In genomic region chr17:28574536-28574935, GRCh38 we compare ENCODE assay signal across 14 cellular contexts. TPM values are rescaled to one million over a fixed set of nuclear protein-coding genes. Genes with fewer than 3 reads are reported as not detected.
DNase-seq lines count a peak whose midpoint lies in the region; ATAC-seq, FAIRE-seq and TF ChIP-seq lines count a peak whose summit lies in the region.
"Had no signal": no experiment of that assay in that cellular context is flagged by ENCODE, and none has a peak within 500 bp of the region (broad histone marks: within the 10 kb centered on the region; RNA-seq: fewer than 3 reads in every experiment).

No MANE protein-coding gene starts in this region.

- DNase-seq in HepG2 (ENCODE audit: low spot score) (no peak), MM.1S (no peak), chondrocyte (ENCODE audit: low spot score) (peak; percentile 63), LoVo (ENCODE audit: low spot score) (no peak)
- DNase-seq: CD4-positive, alpha-beta memory T cell; natural killer cell; NCI-H226; OCI-M1; right lobe of liver had no signal

- no peak for TF ChIP-seq RAD21 in liver (IDR thresholded peaks at IDR 0.05)
- no peak for TF ChIP-seq RAD21 in HepG2 (CRISPR knock-in tag; IDR thresholded peaks at IDR 0.05)

- no peak for TF ChIP-seq EP300 in HepG2 (IDR thresholded peaks at IDR 0.05; ENCODE audit: low read depth in 2 of 2, low read length in 2 of 2)
- TF ChIP-seq EP300 in HepG2 (CRISPR knock-in tag; IDR thresholded peaks at IDR 0.05; ENCODE audit: borderline replicate concordance), result no peak

- CTCF ChIA-PET in HepG2 (lab: Yijun Ruan, JAX; ENCODE audit: low intra/inter-chr PET ratio, low total read pairs), result no interaction called here

- ATAC-seq in HepG2 (no peak), GM18505 (IDR thresholded peaks at IDR 0.05; ENCODE audit: unreplicated experiment) (no peak)
- ATAC-seq: natural killer cell, right lobe of liver had no signal

- no peak for FAIRE-seq in HepG2 (lab: Jason Lieb, UNC)

- POLR2A ChIA-PET in HepG2 (lab: Yijun Ruan, JAX), result no interaction called here

- no peaks in the 10 kb centered on the region for H3K27me3 ChIP-seq in liver (ENCODE audit: control insufficient read depth in 4 of 4, insufficient read depth in 4 of 4, low read length in 3 of 4)
- H3K27me3 ChIP-seq in HepG2 (ENCODE audit: control insufficient read depth in 1 of 2, insufficient read depth in 2 of 2, low read length in 2 of 2), result no peaks in the 10 kb centered on the region
- no peaks in the 10 kb centered on the region for H3K27me3 ChIP-seq in MM.1S (replicated peaks; ENCODE audit: insufficient read depth, low read length)
- H3K27me3 ChIP-seq: esophagus muscularis mucosa, right lobe of liver had no signal

- H3K36me3 ChIP-seq in liver (ENCODE audit: control insufficient read depth in 4 of 4, insufficient read depth in 3 of 4, low read depth in 1 of 4, low read length in 3 of 4) (peaks cover 0 to 9% (median 3%) of the 10 kb centered on the region in 4 donors), HepG2 (replicated peaks in 1 of 2; ENCODE audit: control insufficient read depth in 1 of 2, insufficient read depth in 2 of 2, low read length in 2 of 2) (peaks cover 11 to 21% of the 10 kb centered on the region in 2 experiments), MM.1S (replicated peaks; ENCODE audit: insufficient read depth, low read length) (no peaks in the 10 kb centered on the region)

- in situ Hi-C loops in HepG2 (cut with HindIII; ENCODE audit: extremely low pct_ligation_motif_present, low pct_unique_long_range_greater_than_20kb), result loop anchor here (5.0 kb wide), 1 partner anchor 48 kb away; no protein-coding TSS in a partner anchor

- H3K36me3 Mint-ChIP-seq in chondrocyte (ENCODE audit: low read depth), result peaks cover 2% of the 10 kb centered on the region
- H3K36me3 Mint-ChIP-seq: natural killer cell had no signal

- peaks cover 27% of the 10 kb centered on the region for H3K4me1 Mint-ChIP-seq in chondrocyte (ENCODE audit: low read depth)

- no TSS peak for BruUV-seq in HepG2 (replicated peaks; lab: Mats Ljungman, UMichigan)

- no peak overlapping the region for H3K4me3 Mint-ChIP-seq in chondrocyte (ENCODE audit: unreplicated experiment)
- H3K4me3 Mint-ChIP-seq: central memory CD8-positive, alpha-beta T cell; natural killer cell had no signal

- no peak overlapping the region for H3K27ac Mint-ChIP-seq in chondrocyte (ENCODE audit: unreplicated experiment)
- H3K27ac Mint-ChIP-seq: natural killer cell had no signal

- H3K4me1 ChIP-seq in liver (ENCODE audit: control insufficient read depth in 4 of 4, insufficient read depth in 4 of 4, low read length in 3 of 4) (peaks cover 18 to 39% (median 32%) of the 10 kb centered on the region in 4 donors), HepG2 (ENCODE audit: insufficient read depth, low read length) (peaks cover 60% of the 10 kb centered on the region), MM.1S (ENCODE audit: low read length) (peaks cover 13% of the 10 kb centered on the region)

- H3K9me3 Mint-ChIP-seq in chondrocyte (ENCODE audit: low read depth), result no peaks in the 10 kb centered on the region
- H3K9me3 Mint-ChIP-seq: CD4-positive, alpha-beta memory T cell; central memory CD8-positive, alpha-beta T cell; natural killer cell had no signal

- no peak overlapping the region for H3K4me2 ChIP-seq in HepG2 (ENCODE audit: low read depth, low read length)
- no peak overlapping the region for H3K4me2 ChIP-seq in MM.1S (ENCODE audit: low read depth, low read length)

- WGBS in liver, result 91% methylated on average over 6 of the region's 6 CpGs
- 86% methylated on average over 6 of the region's 6 CpGs for WGBS in HepG2 (ENCODE audit: low lambda C conversion rate)

- no peaks in the 10 kb centered on the region for H3K9me3 ChIP-seq in liver (ENCODE audit: control insufficient read depth in 4 of 4, low read length in 3 of 4)
- no peaks in the 10 kb centered on the region for H3K9me3 ChIP-seq in HepG2 (ENCODE audit: low read length)
- H3K9me3 ChIP-seq in MM.1S (replicated peaks; ENCODE audit: insufficient read depth, low read length), result no peaks in the 10 kb centered on the region
- H3K9me3 ChIP-seq: esophagus muscularis mucosa, right lobe of liver had no signal

- TF ChIP-seq CTCF in liver (IDR thresholded peaks at IDR 0.05; ENCODE audit: low read depth, low read length, missing input control) (peak; percentile 3), HepG2 (CRISPR knock-in tag; IDR thresholded peaks at IDR 0.05) (no peak), MM.1S (IDR thresholded peaks at IDR 0.05; ENCODE audit: low read length) (peak; percentile 10), chondrocyte (IDR thresholded peaks at IDR 0.05) (no peak)

- H3K9me2 ChIP-seq in MM.1S (replicated peaks; ENCODE audit: insufficient read depth, low read length), result no peaks in the 10 kb centered on the region

- H3K27ac ChIP-seq in liver (ENCODE audit: low read depth in 1 of 2, low read length in 2 of 2) (no peak overlapping the region), HepG2 (ENCODE audit: extremely low read length, insufficient read depth, low read length) (no peak overlapping the region), MM.1S (ENCODE audit: low read length) (no peak overlapping the region), temporal lobe (ENCODE audit: low read depth, low read length) (peak overlapping the region; percentile 33)
- H3K27ac ChIP-seq: esophagus muscularis mucosa, right lobe of liver had no signal

- intact Hi-C loops in HepG2 (cut with micrococcal nuclease; ENCODE audit: unreplicated experiment), result no loop called here

- H3K9ac ChIP-seq in liver (ENCODE audit: low read depth in 1 of 2, low read length in 2 of 2), result no peak overlapping the region
- no peak overlapping the region for H3K9ac ChIP-seq in HepG2 (ENCODE audit: insufficient read depth, low read depth, low read length)
- H3K9ac ChIP-seq in MM.1S (ENCODE audit: low read length), result no peak overlapping the region

- H3K4me3 ChIP-seq in liver (ENCODE audit: low read depth in 1 of 3, low read length in 3 of 3) (no peak overlapping the region), HepG2 (replicated peaks in 1 of 3; ENCODE audit: insufficient read depth in 1 of 3, low read depth in 2 of 3, low read length in 3 of 3) (no peak overlapping the region), MM.1S (ENCODE audit: low read length) (no peak overlapping the region)
- H3K4me3 ChIP-seq: esophagus muscularis mucosa, right lobe of liver had no signal

- H3K79me2 ChIP-seq in HepG2 (ENCODE audit: insufficient read depth, low read length) (peaks cover 15% of the 10 kb centered on the region), MM.1S (ENCODE audit: low read length) (peaks cover 18% of the 10 kb centered on the region)

- TF ChIP-seq POLR2A in HepG2 (IDR thresholded peaks at IDR 0.05; ENCODE audit: insufficient read depth in 1 of 2, low read depth in 2 of 2, low read length in 2 of 2), result no peak
- TF ChIP-seq POLR2A in GM18505 (IDR thresholded peaks at IDR 0.05; ENCODE audit: borderline replicate concordance, extremely low read depth, insufficient read depth, insufficient read length), result no peak

- no peaks in the 10 kb centered on the region for H3K27me3 Mint-ChIP-seq in chondrocyte (ENCODE audit: low read depth)
- H3K27me3 Mint-ChIP-seq: CD4-positive, alpha-beta memory T cell; central memory CD8-positive, alpha-beta T cell had no signal

- H2AFZ ChIP-seq in HepG2 (ENCODE audit: low read length) (no peak overlapping the region), MM.1S (ENCODE audit: low read length) (no peak overlapping the region)

- H4K20me1 ChIP-seq in HepG2 (ENCODE audit: insufficient read depth, low read length) (no peaks in the 10 kb centered on the region), MM.1S (ENCODE audit: insufficient read depth, low read length) (no peaks in the 10 kb centered on the region; the same call in 1 of the 2 replicates)

- 0 out of 2 replicates have a peak, but pooled peaks cover 23% of the 10 kb centered on the region for H3F3A ChIP-seq in MM.1S (ENCODE audit: insufficient read depth, low read length)

RNA-seq across cellular contexts. Expression of gene ALDOC, which starts 2.2 kb away (rescaled TPM):
- total RNA-seq in liver (100 to 1,000 TPM; 104 to 131 TPM), HepG2 (2016; rRNA removed; fragmentation: Illumina TruSeq; extraction: Trizol) (15.4 and 16.9 TPM in 2 replicates), chondrocyte (3.9 to 9.5 TPM (median 8.0 TPM) in 3 replicates), temporal lobe (56.8 TPM)
- polyA plus RNA-seq in liver (10 to 100 TPM; 40.1 to 85.1 TPM), HepG2 (2011; rRNA removed) (60.9 and 86.5 TPM in 2 replicates)
- 1.9 and 2.3 TPM in 2 replicates for total RNA-seq in HepG2 (2016; cell fraction: cytosol; rRNA removed; fragmentation: Illumina TruSeq; extraction: Trizol; ENCODE audit: low read depth)
- 14.8 and 19.1 TPM in 2 replicates for total RNA-seq in HepG2 (2016; cell fraction: insoluble cytoplasmic fraction; rRNA removed; fragmentation: Illumina TruSeq; extraction: Trizol)
- total RNA-seq in HepG2 (2016; cell fraction: membrane; rRNA removed; fragmentation: Illumina TruSeq; extraction: Trizol), result 3.6 and 4.1 TPM in 2 replicates
- total RNA-seq in HepG2 (2016; cell fraction: nucleus; rRNA removed; fragmentation: Illumina TruSeq; extraction: Trizol), result 5.5 and 6.5 TPM in 2 replicates
- 88.3 and 89.2 TPM in 2 replicates for polyA plus RNA-seq in HepG2 (2011; cell fraction: cytosol; rRNA removed)
- 58.5 and 80.1 TPM in 2 replicates for polyA plus RNA-seq in HepG2 (2011; cell fraction: nucleus; rRNA removed)
- polyA plus RNA-seq in HepG2 (2012), result 60.0 and 69.4 TPM in 2 replicates
- polyA plus RNA-seq in HepG2 (2016; cell fraction: cytosol; fragmentation: Illumina TruSeq; extraction: Trizol; ENCODE audit: low read depth), result 2.0 and 2.3 TPM in 2 replicates
- polyA plus RNA-seq in HepG2 (2016; cell fraction: insoluble cytoplasmic fraction; fragmentation: Illumina TruSeq; extraction: Trizol; ENCODE audit: low read depth), result 19.5 and 24.0 TPM in 2 replicates
- polyA plus RNA-seq in HepG2 (2016; cell fraction: membrane; fragmentation: Illumina TruSeq; extraction: Trizol; ENCODE audit: low read depth), result 2.4 and 2.9 TPM in 2 replicates
- polyA plus RNA-seq in HepG2 (2016; cell fraction: nucleus; fragmentation: Illumina TruSeq; extraction: Trizol; ENCODE audit: insufficient read depth, low read depth), result 7.6 and 8.5 TPM in 2 replicates
- polyA minus RNA-seq in HepG2 (2011; rRNA and poly(A)+ RNA removed; ENCODE audit: low replicate concordance), result 18.8 and 112 TPM in 2 replicates
- 37.7 and 51.5 TPM in 2 replicates for polyA minus RNA-seq in HepG2 (2011; cell fraction: cytosol; rRNA and poly(A)+ RNA removed)
- polyA minus RNA-seq in HepG2 (2011; cell fraction: nucleus; rRNA and poly(A)+ RNA removed), result 11.8 and 17.7 TPM in 2 replicates

RNA-seq across cellular contexts. Expression of gene PIGS, which starts 3.2 kb away (rescaled TPM):
- total RNA-seq in liver (10 to 100 TPM; 12.4 to 29.5 TPM), HepG2 (2016; rRNA removed; fragmentation: Illumina TruSeq; extraction: Trizol) (26.6 and 42.6 TPM in 2 replicates), chondrocyte (56.5 to 65.7 TPM (median 62.9 TPM) in 3 replicates), temporal lobe (17.2 TPM)
- polyA plus RNA-seq in liver (10 to 100 TPM in 1 of 2 donors, 1 to 10 TPM in 1; 7.3 to 14.2 TPM), HepG2 (2011; rRNA removed) (23.5 and 31.7 TPM in 2 replicates)
- total RNA-seq in HepG2 (2016; cell fraction: cytosol; rRNA removed; fragmentation: Illumina TruSeq; extraction: Trizol; ENCODE audit: low read depth), result 13.9 and 14.3 TPM in 2 replicates
- 23.4 and 47.4 TPM in 2 replicates for total RNA-seq in HepG2 (2016; cell fraction: insoluble cytoplasmic fraction; rRNA removed; fragmentation: Illumina TruSeq; extraction: Trizol)
- 32.6 and 37.9 TPM in 2 replicates for total RNA-seq in HepG2 (2016; cell fraction: membrane; rRNA removed; fragmentation: Illumina TruSeq; extraction: Trizol)
- 34.6 and 36.1 TPM in 2 replicates for total RNA-seq in HepG2 (2016; cell fraction: nucleus; rRNA removed; fragmentation: Illumina TruSeq; extraction: Trizol)
- polyA plus RNA-seq in HepG2 (2011; cell fraction: cytosol; rRNA removed), result 29.9 and 34.2 TPM in 2 replicates
- polyA plus RNA-seq in HepG2 (2011; cell fraction: nucleus; rRNA removed), result 62.5 and 62.8 TPM in 2 replicates
- 58.2 and 68.5 TPM in 2 replicates for polyA plus RNA-seq in HepG2 (2012)
- 17.4 and 20.1 TPM in 2 replicates for polyA plus RNA-seq in HepG2 (2016; cell fraction: cytosol; fragmentation: Illumina TruSeq; extraction: Trizol; ENCODE audit: low read depth)
- 27.8 and 30.3 TPM in 2 replicates for polyA plus RNA-seq in HepG2 (2016; cell fraction: insoluble cytoplasmic fraction; fragmentation: Illumina TruSeq; extraction: Trizol; ENCODE audit: low read depth)
- 34.6 and 35.4 TPM in 2 replicates for polyA plus RNA-seq in HepG2 (2016; cell fraction: membrane; fragmentation: Illumina TruSeq; extraction: Trizol; ENCODE audit: low read depth)
- 62.4 and 64.1 TPM in 2 replicates for polyA plus RNA-seq in HepG2 (2016; cell fraction: nucleus; fragmentation: Illumina TruSeq; extraction: Trizol; ENCODE audit: insufficient read depth, low read depth)
- polyA minus RNA-seq in HepG2 (2011; rRNA and poly(A)+ RNA removed; ENCODE audit: low replicate concordance), result 43.4 and 53.5 TPM in 2 replicates
- polyA minus RNA-seq in HepG2 (2011; cell fraction: cytosol; rRNA and poly(A)+ RNA removed), result 22.6 and 26.6 TPM in 2 replicates
- 19.8 and 27.0 TPM in 2 replicates for polyA minus RNA-seq in HepG2 (2011; cell fraction: nucleus; rRNA and poly(A)+ RNA removed)

RNA-seq across cellular contexts. Expression of gene UNC119, which starts 22.1 kb away (rescaled TPM):
- 10 to 100 TPM; 14.0 to 20.0 TPM for total RNA-seq in liver
- 10 to 100 TPM; 16.0 to 16.2 TPM for polyA plus RNA-seq in liver
- total RNA-seq in HepG2 (2016; rRNA removed; fragmentation: Illumina TruSeq; extraction: Trizol), result 7.8 and 10.4 TPM in 2 replicates
- total RNA-seq in HepG2 (2016; cell fraction: cytosol; rRNA removed; fragmentation: Illumina TruSeq; extraction: Trizol; ENCODE audit: low read depth), result 5.0 and 5.9 TPM in 2 replicates
- 8.0 and 10.9 TPM in 2 replicates for total RNA-seq in HepG2 (2016; cell fraction: insoluble cytoplasmic fraction; rRNA removed; fragmentation: Illumina TruSeq; extraction: Trizol)
- 7.4 and 9.1 TPM in 2 replicates for total RNA-seq in HepG2 (2016; cell fraction: membrane; rRNA removed; fragmentation: Illumina TruSeq; extraction: Trizol)
- total RNA-seq in HepG2 (2016; cell fraction: nucleus; rRNA removed; fragmentation: Illumina TruSeq; extraction: Trizol), result 9.3 and 10.1 TPM in 2 replicates
- polyA plus RNA-seq in HepG2 (2011; rRNA removed), result 57.6 and 63.1 TPM in 2 replicates
- polyA plus RNA-seq in HepG2 (2011; cell fraction: cytosol; rRNA removed), result 25.1 and 34.9 TPM in 2 replicates
- 72.7 and 85.1 TPM in 2 replicates for polyA plus RNA-seq in HepG2 (2011; cell fraction: nucleus; rRNA removed)
- 7.3 and 9.0 TPM in 2 replicates for polyA plus RNA-seq in HepG2 (2012)
- polyA plus RNA-seq in HepG2 (2016; cell fraction: cytosol; fragmentation: Illumina TruSeq; extraction: Trizol; ENCODE audit: low read depth), result 6.0 and 6.7 TPM in 2 replicates
- polyA plus RNA-seq in HepG2 (2016; cell fraction: insoluble cytoplasmic fraction; fragmentation: Illumina TruSeq; extraction: Trizol; ENCODE audit: low read depth), result 12.0 and 13.5 TPM in 2 replicates
- 9.2 and 10.9 TPM in 2 replicates for polyA plus RNA-seq in HepG2 (2016; cell fraction: membrane; fragmentation: Illumina TruSeq; extraction: Trizol; ENCODE audit: low read depth)
- 18.0 and 19.4 TPM in 2 replicates for polyA plus RNA-seq in HepG2 (2016; cell fraction: nucleus; fragmentation: Illumina TruSeq; extraction: Trizol; ENCODE audit: insufficient read depth, low read depth)
- polyA minus RNA-seq in HepG2 (2011; rRNA and poly(A)+ RNA removed; ENCODE audit: low replicate concordance), result 33.6 and 62.8 TPM in 2 replicates
- 6.5 and 12.7 TPM in 2 replicates for polyA minus RNA-seq in HepG2 (2011; cell fraction: cytosol; rRNA and poly(A)+ RNA removed)
- polyA minus RNA-seq in HepG2 (2011; cell fraction: nucleus; rRNA and poly(A)+ RNA removed), result 30.0 and 33.3 TPM in 2 replicates
- total RNA-seq in chondrocyte, result 19.8 to 24.9 TPM (median 24.1 TPM) in 3 replicates
- 31.5 TPM for total RNA-seq in temporal lobe

RNA-seq across cellular contexts. Expression of gene SPAG5, which starts 24.3 kb away (rescaled TPM):
- total RNA-seq in liver, result 10 to 100 TPM; 13.8 to 41.8 TPM
- polyA plus RNA-seq in liver, result 10 to 100 TPM; 10.6 to 11.8 TPM
- 98.0 and 105 TPM in 2 replicates for total RNA-seq in HepG2 (2016; rRNA removed; fragmentation: Illumina TruSeq; extraction: Trizol)
- 14.6 and 16.2 TPM in 2 replicates for total RNA-seq in HepG2 (2016; cell fraction: cytosol; rRNA removed; fragmentation: Illumina TruSeq; extraction: Trizol; ENCODE audit: low read depth)
- total RNA-seq in HepG2 (2016; cell fraction: insoluble cytoplasmic fraction; rRNA removed; fragmentation: Illumina TruSeq; extraction: Trizol), result 98.5 and 112 TPM in 2 replicates
- 35.4 and 39.1 TPM in 2 replicates for total RNA-seq in HepG2 (2016; cell fraction: membrane; rRNA removed; fragmentation: Illumina TruSeq; extraction: Trizol)
- total RNA-seq in HepG2 (2016; cell fraction: nucleus; rRNA removed; fragmentation: Illumina TruSeq; extraction: Trizol), result 89.1 and 95.8 TPM in 2 replicates
- polyA plus RNA-seq in HepG2 (2011; rRNA removed), result 28.2 and 41.4 TPM in 2 replicates
- 22.7 and 32.5 TPM in 2 replicates for polyA plus RNA-seq in HepG2 (2011; cell fraction: cytosol; rRNA removed)
- polyA plus RNA-seq in HepG2 (2011; cell fraction: nucleus; rRNA removed), result 69.4 and 110 TPM in 2 replicates
- 16.1 and 27.4 TPM in 2 replicates for polyA plus RNA-seq in HepG2 (2012)
- 9.9 and 10.2 TPM in 2 replicates for polyA plus RNA-seq in HepG2 (2016; cell fraction: cytosol; fragmentation: Illumina TruSeq; extraction: Trizol; ENCODE audit: low read depth)
- polyA plus RNA-seq in HepG2 (2016; cell fraction: insoluble cytoplasmic fraction; fragmentation: Illumina TruSeq; extraction: Trizol; ENCODE audit: low read depth), result 92.8 and 96.1 TPM in 2 replicates
- polyA plus RNA-seq in HepG2 (2016; cell fraction: membrane; fragmentation: Illumina TruSeq; extraction: Trizol; ENCODE audit: low read depth), result 20.0 and 23.8 TPM in 2 replicates
- polyA plus RNA-seq in HepG2 (2016; cell fraction: nucleus; fragmentation: Illumina TruSeq; extraction: Trizol; ENCODE audit: insufficient read depth, low read depth), result 145 and 148 TPM in 2 replicates
- polyA minus RNA-seq in HepG2 (2011; rRNA and poly(A)+ RNA removed; ENCODE audit: low replicate concordance), result 67.2 and 287 TPM in 2 replicates
- 18.6 and 22.3 TPM in 2 replicates for polyA minus RNA-seq in HepG2 (2011; cell fraction: cytosol; rRNA and poly(A)+ RNA removed)
- polyA minus RNA-seq in HepG2 (2011; cell fraction: nucleus; rRNA and poly(A)+ RNA removed), result 59.9 and 64.0 TPM in 2 replicates
- total RNA-seq in chondrocyte, result 10.3 to 20.3 TPM (median 12.9 TPM) in 3 replicates
- 4.2 TPM for total RNA-seq in temporal lobe

RNA-seq across cellular contexts. Expression of gene RSKR, which starts 39.4 kb away (rescaled TPM):
- total RNA-seq in liver (10 to 100 TPM in 1 of 2 donors, 1 to 10 TPM in 1; 1.8 to 14.5 TPM), HepG2 (2016; rRNA removed; fragmentation: Illumina TruSeq; extraction: Trizol) (1.9 and 5.0 TPM in 2 replicates), chondrocyte (4.7 to 9.0 TPM (median 6.4 TPM) in 3 replicates), temporal lobe (14.8 TPM)
- polyA plus RNA-seq in liver (under 1 TPM; 0.63 to 0.67 TPM), HepG2 (2011; rRNA removed) (8.6 and 10.4 TPM in 2 replicates)
- total RNA-seq in HepG2 (2016; cell fraction: cytosol; rRNA removed; fragmentation: Illumina TruSeq; extraction: Trizol; ENCODE audit: low read depth), result 0.62 and 1.0 TPM in 2 replicates
- total RNA-seq in HepG2 (2016; cell fraction: insoluble cytoplasmic fraction; rRNA removed; fragmentation: Illumina TruSeq; extraction: Trizol), result 0.83 and 5.2 TPM in 2 replicates
- 0.48 and 0.93 TPM in 2 replicates for total RNA-seq in HepG2 (2016; cell fraction: membrane; rRNA removed; fragmentation: Illumina TruSeq; extraction: Trizol)
- total RNA-seq in HepG2 (2016; cell fraction: nucleus; rRNA removed; fragmentation: Illumina TruSeq; extraction: Trizol), result 12.3 and 13.9 TPM in 2 replicates
- polyA plus RNA-seq in HepG2 (2011; cell fraction: cytosol; rRNA removed), result 1.6 TPM in 2 replicates
- 39.0 and 41.5 TPM in 2 replicates for polyA plus RNA-seq in HepG2 (2011; cell fraction: nucleus; rRNA removed)
- 3.7 and 5.6 TPM in 2 replicates for polyA plus RNA-seq in HepG2 (2012)
- polyA plus RNA-seq in HepG2 (2016; cell fraction: cytosol; fragmentation: Illumina TruSeq; extraction: Trizol; ENCODE audit: low read depth), result 0.03 TPM in 1 of 2 replicates, not detected in the other
- 0.70 and 1.3 TPM in 2 replicates for polyA plus RNA-seq in HepG2 (2016; cell fraction: insoluble cytoplasmic fraction; fragmentation: Illumina TruSeq; extraction: Trizol; ENCODE audit: low read depth)
- 0.22 and 0.43 TPM in 2 replicates for polyA plus RNA-seq in HepG2 (2016; cell fraction: membrane; fragmentation: Illumina TruSeq; extraction: Trizol; ENCODE audit: low read depth)
- polyA plus RNA-seq in HepG2 (2016; cell fraction: nucleus; fragmentation: Illumina TruSeq; extraction: Trizol; ENCODE audit: insufficient read depth, low read depth), result 33.1 and 34.5 TPM in 2 replicates
- polyA minus RNA-seq in HepG2 (2011; rRNA and poly(A)+ RNA removed; ENCODE audit: low replicate concordance), result 12.9 and 33.2 TPM in 2 replicates
- 1.1 and 2.8 TPM in 2 replicates for polyA minus RNA-seq in HepG2 (2011; cell fraction: cytosol; rRNA and poly(A)+ RNA removed)
- 27.9 and 31.6 TPM in 2 replicates for polyA minus RNA-seq in HepG2 (2011; cell fraction: nucleus; rRNA and poly(A)+ RNA removed)
- polyA plus RNA-seq: CD4-positive, alpha-beta memory T cell had no signal

Comparison
In these comparisons a context has a peak if more than half of its experiments do, and no peak if none do; other contexts are left out.
1. CTCF ChIP-seq: peak in liver (single experiment) and MM.1S (single experiment); none in HepG2 (single experiment) and chondrocyte (single experiment).